Comparison of ENCODE assay signal across 22 cellular contexts in genomic region chr1:44592208-44593145, GRCh38.
DNase-seq lines count a peak whose midpoint lies in the region; ATAC-seq and TF ChIP-seq lines count a peak whose summit lies in the region.
"Had no signal": no experiment of that assay in that cellular context is flagged by ENCODE, and none has a peak within 500 bp of the region (broad histone marks: within the 10 kb centered on the region; RNA-seq: fewer than 3 reads in every experiment).

No MANE protein-coding gene starts in this region.

- POLR2A ChIA-PET in WTC11 (lab: Charles Lee) = interaction anchor here (0.5 to 1.5 kb wide), 3 partner anchors 49 to 184 kb away, joined by 3 to 4 read pairs (median 3); no protein-coding TSS in a partner anchor

- no peak for TF ChIP-seq POLR2A in GM18505 (IDR thresholded peaks at IDR 0.05; ENCODE audit: borderline replicate concordance, extremely low read depth, insufficient read depth, insufficient read length)

- intact Hi-C loops in activated naive CD4-positive, alpha-beta T cell treated with anti-CD3 and anti-CD28 coated beads for 36 hours (cut with micrococcal nuclease) = loop anchor here (10.0 kb wide), 2 partner anchors 188 to 488 kb away; partner anchors contain the start of gene RNF220

- ATAC-seq in WTC11 (peak; percentile 67), GM18505 (IDR thresholded peaks at IDR 0.05; ENCODE audit: unreplicated experiment) (no peak)
- ATAC-seq: A549; body of pancreas; stimulated activated naive CD8-positive, alpha-beta T cell treated with anti-CD3 and anti-CD28 coated beads, Interleukin-15, amount 100 ng/mL, for 72 hours; upper lobe of right lung had no signal

- peak overlapping the region; percentile 75 for H3K27ac Mint-ChIP-seq in WTC11
- no peak overlapping the region for H3K27ac Mint-ChIP-seq in activated naive CD4-positive, alpha-beta T cell treated with anti-CD3 and anti-CD28 coated beads for 36 hours

- peaks cover 32% of the 10 kb centered on the region for H3K4me1 Mint-ChIP-seq in WTC11
- no peaks in the 10 kb centered on the region for H3K4me1 Mint-ChIP-seq in activated naive CD4-positive, alpha-beta T cell treated with anti-CD3 and anti-CD28 coated beads for 36 hours (ENCODE audit: low read depth)
- H3K4me1 Mint-ChIP-seq: activated naive CD4-positive, alpha-beta T cell treated with anti-CD3 and anti-CD28 coated beads, Interleukin-2, amount 10 ng/mL, durations not matched to agents 7 days and 5 days; naive B cell; stimulated activated naive CD8-positive, alpha-beta T cell treated with anti-CD3 and anti-CD28 coated beads, Interleukin-15, amount 100 ng/mL, for 72 hours had no signal

- H3K4me3 Mint-ChIP-seq in WTC11 = no peak overlapping the region
- H3K4me3 Mint-ChIP-seq in activated naive CD4-positive, alpha-beta T cell treated with anti-CD3 and anti-CD28 coated beads for 36 hours = no peak overlapping the region
- H3K4me3 Mint-ChIP-seq: activated naive CD4-positive, alpha-beta T cell treated with anti-CD3 and anti-CD28 coated beads, Interleukin-2, amount 10 ng/mL, durations not matched to agents 7 days and 5 days; stimulated activated naive CD8-positive, alpha-beta T cell treated with anti-CD3 and anti-CD28 coated beads, Interleukin-15, amount 100 ng/mL, for 72 hours had no signal

- H3K27me3 Mint-ChIP-seq in WTC11 (ENCODE audit: low read depth) = peaks cover 2% of the 10 kb centered on the region; the same call in 1 of the 2 replicates
- peaks cover 2% of the 10 kb centered on the region for H3K27me3 Mint-ChIP-seq in activated naive CD4-positive, alpha-beta T cell treated with anti-CD3 and anti-CD28 coated beads for 36 hours (ENCODE audit: low read depth)
- H3K27me3 Mint-ChIP-seq: stimulated activated naive CD8-positive, alpha-beta T cell treated with anti-CD3 and anti-CD28 coated beads, Interleukin-15, amount 100 ng/mL, for 72 hours had no signal

- H3K9me3 Mint-ChIP-seq in WTC11 = no peaks in the 10 kb centered on the region
- H3K9me3 Mint-ChIP-seq in activated naive CD4-positive, alpha-beta T cell treated with anti-CD3 and anti-CD28 coated beads for 36 hours = no peaks in the 10 kb centered on the region
- H3K9me3 Mint-ChIP-seq: activated naive CD4-positive, alpha-beta T cell treated with anti-CD3 and anti-CD28 coated beads, Interleukin-2, amount 10 ng/mL, durations not matched to agents 7 days and 5 days; naive B cell; stimulated activated naive CD8-positive, alpha-beta T cell treated with anti-CD3 and anti-CD28 coated beads, Interleukin-15, amount 100 ng/mL, for 72 hours had no signal

- no peak for TF ChIP-seq CTCF in WTC11 (IDR thresholded peaks at IDR 0.05)

- H3K36me3 Mint-ChIP-seq in WTC11 = no peaks in the 10 kb centered on the region
- H3K36me3 Mint-ChIP-seq in activated naive CD4-positive, alpha-beta T cell treated with anti-CD3 and anti-CD28 coated beads for 36 hours (ENCODE audit: low read depth) = no peaks in the 10 kb centered on the region
- H3K36me3 Mint-ChIP-seq: activated naive CD4-positive, alpha-beta T cell treated with anti-CD3 and anti-CD28 coated beads, Interleukin-2, amount 10 ng/mL, durations not matched to agents 7 days and 5 days; naive B cell had no signal

- DNase-seq in CD1c-positive myeloid dendritic cell (ENCODE audit: extremely low spot score) = peak; percentile 3
- peak; percentile 48 for DNase-seq in WTC11 (ENCODE audit: low spot score)
- peak; percentile 93 to 94 for DNase-seq in hippocampal formation (lab: John Stamatoyannopoulos, UW)
- peak in 55 of 56 donors; percentile 34 to 98 (median 91) for DNase-seq in nucleus accumbens (lab: John Stamatoyannopoulos, UW)
- no peak for DNase-seq in NCI-H82 treated with DMSO at 0.1 percent for 48 hours (lab: John Stamatoyannopoulos, UW; ENCODE audit: unreplicated experiment)
- DNase-seq in stimulated activated CD4-positive, alpha-beta T cell treated with anti-CD3 and anti-CD28 coated beads, Interleukin-12 subunit alpha, Interleukin-12 subunit beta, amount 100 ng/mL, for 4 hours = no peak
- DNase-seq in activated naive CD4-positive, alpha-beta T cell treated with anti-CD3 and anti-CD28 coated beads for 36 hours = no peak
- DNase-seq: activated naive CD4-positive, alpha-beta T cell treated with anti-CD3 and anti-CD28 coated beads, Interleukin-2, amount 10 ng/mL, durations not matched to agents 7 days and 5 days; body of pancreas; DMS53; foreskin fibroblast; IMR-90; left ventricle myocardium inferior; naive B cell; NCI-H2029 treated with DMSO at 0.1 percent for 48 hours; NCI-H510A; Right ventricle myocardium superior; stimulated activated naive CD8-positive, alpha-beta T cell treated with anti-CD3 and anti-CD28 coated beads, Interleukin-15, amount 100 ng/mL, for 72 hours; T-helper 1 cell; upper lobe of right lung had no signal

- CTCF ChIA-PET in WTC11 (lab: Charles Lee) = interaction anchor here (0.6 to 4.9 kb wide), 26 partner anchors 15 to 556 kb away, joined by 3 to 131 read pairs (median 6); no protein-coding TSS in a partner anchor
- CTCF ChIA-PET in activated naive CD4-positive, alpha-beta T cell treated with anti-CD3 and anti-CD28 coated beads for 36 hours (lab: Charles Lee) = interaction anchor here (1.1 to 4.4 kb wide), 4 partner anchors 21 to 214 kb away, joined by 3 to 43 read pairs (median 6); no protein-coding TSS in a partner anchor

TF ChIP-seq in WTC11, 78 proteins besides CTCF, POLR2A, EP300 and RAD21 (continues in another document):
- no peak for TF ChIP-seq ZNF425 (CRISPR knock-in tag; conservative IDR thresholded peaks at IDR 0.05)
- no peak for TF ChIP-seq OVOL2 (CRISPR knock-in tag; IDR thresholded peaks at IDR 0.05; ENCODE audit: borderline replicate concordance)
- peak; percentile 63; the same call in 1 of the 2 replicates for TF ChIP-seq ZNF138 (CRISPR knock-in tag; conservative IDR thresholded peaks at IDR 0.05)
- TF ChIP-seq EMX1 (CRISPR knock-in tag; IDR thresholded peaks at IDR 0.05) = no peak
- TF ChIP-seq CREM (CRISPR knock-in tag; IDR thresholded peaks at IDR 0.05) = 0 out of 2 replicates have a peak, but pooled peaks have one; percentile 33
- TF ChIP-seq ZBTB21 (CRISPR knock-in tag; IDR thresholded peaks at IDR 0.05; ENCODE audit: borderline replicate concordance) = peak; percentile 59; the same call in 1 of the 2 replicates
- 0 out of 2 replicates have a peak, but pooled peaks have one; percentile 59 for TF ChIP-seq TP53 (CRISPR knock-in tag; IDR thresholded peaks at IDR 0.05)
- 0 out of 2 replicates have a peak, but pooled peaks have one; percentile 44 for TF ChIP-seq MAX (CRISPR knock-in tag; IDR thresholded peaks at IDR 0.05)
- peak; percentile 68; the same call in 1 of the 2 replicates for TF ChIP-seq TEAD1 (CRISPR knock-in tag; IDR thresholded peaks at IDR 0.05)
- no peak for TF ChIP-seq ZNF671 (CRISPR knock-in tag; IDR thresholded peaks at IDR 0.05)
- TF ChIP-seq SP1 (CRISPR knock-in tag; conservative IDR thresholded peaks at IDR 0.05) = no peak
- 0 out of 2 replicates have a peak, but pooled peaks have one; percentile 69 for TF ChIP-seq ZNF281 (CRISPR knock-in tag; IDR thresholded peaks at IDR 0.05)
- 0 out of 2 replicates have a peak, but pooled peaks have one; percentile 54 for TF ChIP-seq ETV6 (CRISPR knock-in tag; IDR thresholded peaks at IDR 0.05)

Comparison
In these comparisons a context has a peak if more than half of its experiments do, and no peak if none do; other contexts are left out.
1. DNase-seq: peak in CD1c-positive myeloid dendritic cell (single experiment), WTC11 (single experiment), hippocampal formation (2 of 2) and nucleus accumbens (55 of 56); none in NCI-H82 treated with DMSO at 0.1 percent for 48 hours (single experiment), stimulated activated CD4-positive, alpha-beta T cell treated with anti-CD3 and anti-CD28 coated beads, Interleukin-12 subunit alpha, Interleukin-12 subunit beta, amount 100 ng/mL, for 4 hours (single experiment) and activated naive CD4-positive, alpha-beta T cell treated with anti-CD3 and anti-CD28 coated beads for 36 hours (single experiment).